Comparison of ENCODE assay signal across 1 cellular context in genomic region chr2:5696351-5696740, GRCh38.
TF ChIP-seq lines count a peak whose summit lies in the region.

No MANE protein-coding gene starts in this region.

TF ChIP-seq in IMR-90, 13 proteins besides CTCF, POLR2A, EP300 and RAD21 (continued from another document):
- TF ChIP-seq ELK1 (IDR thresholded peaks at IDR 0.05; ENCODE audit: borderline replicate concordance, low read depth, low read length) (no peak), MAZ (IDR thresholded peaks at IDR 0.05; ENCODE audit: borderline replicate concordance, low read depth, low read length) (no peak), USF2 (IDR thresholded peaks at IDR 0.05; ENCODE audit: low read depth, low read length) (no peak), CHD1 (IDR thresholded peaks at IDR 0.05; ENCODE audit: low read depth, low read length) (no peak), SMC3 (IDR thresholded peaks at IDR 0.05; ENCODE audit: low read depth, low read length) (no peak)
